Comparison of ENCODE assay signal across 20 cellular contexts in the genomic region with DNA sequence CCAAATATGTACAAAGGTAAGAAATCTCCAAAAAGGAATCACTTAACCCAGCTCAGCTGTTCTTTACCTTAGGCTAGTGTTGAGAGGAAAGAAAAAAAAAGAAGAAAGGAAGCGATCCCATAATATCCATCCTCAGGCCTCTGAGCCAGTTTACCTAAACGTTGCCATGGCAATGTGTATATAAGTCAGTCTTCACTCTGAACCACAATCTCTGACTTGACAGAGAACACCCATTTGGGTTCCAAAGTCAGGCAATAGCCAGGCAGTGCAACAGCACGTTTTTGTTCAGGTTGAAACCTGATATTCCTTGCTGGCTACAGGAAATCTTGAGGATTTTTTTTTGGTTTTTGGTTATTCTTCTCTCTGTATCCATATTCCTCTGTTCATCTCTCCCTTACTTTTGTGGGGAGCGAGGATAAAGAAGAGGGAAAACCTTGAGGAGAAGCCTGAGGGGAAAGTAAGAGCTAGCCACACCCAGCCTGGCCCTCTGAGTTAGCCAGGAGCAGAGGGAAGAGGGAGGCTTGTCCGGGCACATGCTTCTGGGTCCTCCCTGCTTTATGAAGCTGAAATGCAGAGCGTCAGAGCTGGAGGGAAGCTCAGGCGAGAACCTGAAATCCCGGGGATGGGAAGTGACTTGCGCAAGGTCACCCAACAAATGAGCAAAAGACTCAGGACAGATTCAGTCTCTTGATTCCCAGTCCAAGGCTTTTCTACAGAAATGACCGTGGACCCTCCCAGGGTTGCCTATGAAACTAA.
DNase-seq lines count a peak whose midpoint lies in the region; ATAC-seq and TF ChIP-seq lines count a peak whose summit lies in the region.
"Had no signal": no experiment of that assay in that cellular context is flagged by ENCODE, and none has a peak within 500 bp of the region (broad histone marks: within the 10 kb centered on the region; RNA-seq: fewer than 3 reads in every experiment).

No MANE protein-coding gene starts in this region.

- peak; percentile 71 for DNase-seq in MCF 10A (ENCODE audit: unreplicated experiment)
- DNase-seq in breast epithelium (ENCODE audit: low spot score in 2 of 2) = no peak
- peak; percentile 43 for DNase-seq in RPMI7951 (ENCODE audit: low read depth)
- peak; percentile 88 to 94 for DNase-seq in foreskin keratinocyte
- no peak for DNase-seq in MM.1S
- DNase-seq in GM03348 (ENCODE audit: low spot score) = no peak
- no peak for DNase-seq in chondrocyte (ENCODE audit: low spot score)
- DNase-seq: activated CD8-positive, alpha-beta T cell treated with anti-CD3 and anti-CD28 coated beads, Interleukin-2, amount 10 ng/mL, durations not matched to agents 7 days and 5 days; activated naive CD4-positive, alpha-beta T cell treated with anti-CD3 and anti-CD28 coated beads for 36 hours; activated T-cell treated with anti-CD3 and anti-CD28 coated beads, Interleukin-2, amount 50 U/mL, for 4 hours; amygdala; cerebellar nuclear complex; effector CD8-positive, alpha-beta T cell; GF-D8; KBM-7; mesendoderm; natural killer cell; NCI-H2081 treated with DMSO at 0.1 percent for 48 hours; T1000 had no signal

- peak overlapping the region; percentile 17 for H3K4me3 Mint-ChIP-seq in MCF 10A (ENCODE audit: unreplicated experiment)
- no peak overlapping the region for H3K4me3 Mint-ChIP-seq in chondrocyte (ENCODE audit: unreplicated experiment)
- H3K4me3 Mint-ChIP-seq: activated CD8-positive, alpha-beta T cell treated with anti-CD3 and anti-CD28 coated beads, Interleukin-2, amount 10 ng/mL, durations not matched to agents 7 days and 5 days; activated naive CD4-positive, alpha-beta T cell treated with anti-CD3 and anti-CD28 coated beads for 36 hours; activated T-cell treated with anti-CD3 and anti-CD28 coated beads, Interleukin-2, amount 50 U/mL, for 4 hours; natural killer cell had no signal

- H3K9ac ChIP-seq in MM.1S (ENCODE audit: low read length) = no peak overlapping the region
- H3K9ac ChIP-seq: parathyroid adenoma had no signal

- peak; percentile 83 for ATAC-seq in foreskin keratinocyte
- ATAC-seq: activated CD8-positive, alpha-beta T cell treated with anti-CD3 and anti-CD28 coated beads, Interleukin-2, amount 10 ng/mL, durations not matched to agents 7 days and 5 days; activated T-cell treated with anti-CD3 and anti-CD28 coated beads, Interleukin-2, amount 50 U/mL, for 4 hours; natural killer cell had no signal

- H3K27me3 ChIP-seq in breast epithelium (no peaks in the 10 kb centered on the region), foreskin keratinocyte (peaks cover 7% of the 10 kb centered on the region), MM.1S (replicated peaks; ENCODE audit: insufficient read depth, low read length) (no peaks in the 10 kb centered on the region)

- no peak overlapping the region for H2AFZ ChIP-seq in MM.1S (ENCODE audit: low read length)
- H2AFZ ChIP-seq: parathyroid adenoma had no signal

- H3K4me1 ChIP-seq in breast epithelium (no peaks in the 10 kb centered on the region), foreskin keratinocyte (peaks cover 12% of the 10 kb centered on the region), MM.1S (ENCODE audit: low read length) (no peaks in the 10 kb centered on the region)
- H3K4me1 ChIP-seq: parathyroid adenoma had no signal

- TF ChIP-seq POLR2A in breast epithelium (IDR thresholded peaks at IDR 0.05) = no peak

- POLR2A ChIA-PET in MCF 10A (lab: Yijun Ruan, JAX) = interaction anchor here (0.5 to 2.5 kb wide), 8 partner anchors 23 to 1415 kb away, joined by 3 to 10 read pairs (median 3); no protein-coding TSS in a partner anchor

- no peak overlapping the region for H3K4me2 ChIP-seq in MM.1S (ENCODE audit: low read depth, low read length)

- H3K9me3 Mint-ChIP-seq in MCF 10A (ENCODE audit: unreplicated experiment) = peaks cover 9% of the 10 kb centered on the region
- H3K9me3 Mint-ChIP-seq in chondrocyte (ENCODE audit: low read depth) = peaks cover 5% of the 10 kb centered on the region

- H3F3A ChIP-seq in MM.1S (ENCODE audit: insufficient read depth, low read length) = no peaks in the 10 kb centered on the region

- H3K4me1 Mint-ChIP-seq in MCF 10A (ENCODE audit: insufficient read depth, unreplicated experiment) (peaks cover 18% of the 10 kb centered on the region), chondrocyte (ENCODE audit: low read depth) (no peaks in the 10 kb centered on the region)
- H3K4me1 Mint-ChIP-seq: natural killer cell had no signal

- H3K27ac ChIP-seq in breast epithelium (no peak overlapping the region), foreskin keratinocyte (peak overlapping the region; percentile 32), MM.1S (ENCODE audit: low read length) (no peak overlapping the region)
- H3K27ac ChIP-seq: parathyroid adenoma had no signal

- CTCF ChIA-PET in MCF 10A (lab: Yijun Ruan, JAX) = interaction anchor here (0.7 to 0.8 kb wide), 2 partner anchors 50 to 288 kb away, joined by 3 to 6 read pairs; no protein-coding TSS in a partner anchor

- H3K9me3 ChIP-seq in breast epithelium = no peaks in the 10 kb centered on the region
- H3K9me3 ChIP-seq in MM.1S (replicated peaks; ENCODE audit: insufficient read depth, low read length) = no peaks in the 10 kb centered on the region

- no peak for TF ChIP-seq CTCF in MCF 10A (IDR thresholded peaks at IDR 0.05; ENCODE audit: unreplicated experiment)
- TF ChIP-seq CTCF in breast epithelium (IDR thresholded peaks at IDR 0.05) = no peak
- TF ChIP-seq CTCF in foreskin keratinocyte (conservative IDR thresholded peaks at IDR 0.05) = no peak
- TF ChIP-seq CTCF in MM.1S (IDR thresholded peaks at IDR 0.05; ENCODE audit: low read length) = no peak
- TF ChIP-seq CTCF in chondrocyte (IDR thresholded peaks at IDR 0.05) = no peak

- no peaks in the 10 kb centered on the region for H4K20me1 ChIP-seq in MM.1S (ENCODE audit: insufficient read depth, low read length)

- H3K36me3 ChIP-seq in breast epithelium = no peaks in the 10 kb centered on the region
- no peaks in the 10 kb centered on the region for H3K36me3 ChIP-seq in MM.1S (replicated peaks; ENCODE audit: insufficient read depth, low read length)

- no peaks in the 10 kb centered on the region for H3K9me2 ChIP-seq in MM.1S (replicated peaks; ENCODE audit: insufficient read depth, low read length)

- H3K36me3 Mint-ChIP-seq in MCF 10A (ENCODE audit: insufficient read depth, unreplicated experiment) = no peaks in the 10 kb centered on the region
- H3K36me3 Mint-ChIP-seq in chondrocyte (ENCODE audit: low read depth) = no peaks in the 10 kb centered on the region
- H3K36me3 Mint-ChIP-seq: natural killer cell had no signal

- H3K79me2 ChIP-seq in MM.1S (ENCODE audit: low read length) = no peaks in the 10 kb centered on the region
- H3K79me2 ChIP-seq: parathyroid adenoma had no signal

- intact Hi-C loops in MCF 10A (cut with micrococcal nuclease) = no loop called here
- intact Hi-C loops in breast epithelium (cut with DNase I; ENCODE audit: low total_unique reads) = no loop called here

- H3K27me3 Mint-ChIP-seq in MCF 10A (ENCODE audit: insufficient read depth, unreplicated experiment) = no peaks in the 10 kb centered on the region
- peaks cover 2% of the 10 kb centered on the region for H3K27me3 Mint-ChIP-seq in chondrocyte (ENCODE audit: low read depth)

- H3K27ac Mint-ChIP-seq in MCF 10A (ENCODE audit: low read depth, unreplicated experiment) = peak overlapping the region; percentile 64
- no peak overlapping the region for H3K27ac Mint-ChIP-seq in chondrocyte (ENCODE audit: unreplicated experiment)
- H3K27ac Mint-ChIP-seq: activated CD8-positive, alpha-beta T cell treated with anti-CD3 and anti-CD28 coated beads, Interleukin-2, amount 10 ng/mL, durations not matched to agents 7 days and 5 days; activated naive CD4-positive, alpha-beta T cell treated with anti-CD3 and anti-CD28 coated beads for 36 hours; natural killer cell had no signal

- H3K4me3 ChIP-seq in breast epithelium = no peak overlapping the region
- no peak overlapping the region for H3K4me3 ChIP-seq in MM.1S (ENCODE audit: low read length)

- BruUV-seq in MCF 10A (replicated peaks; lab: Mats Ljungman, UMichigan) = no TSS peak

Comparison
In these comparisons a context has a peak if more than half of its experiments do, and no peak if none do; other contexts are left out.
1. DNase-seq: peak in MCF 10A (single experiment), RPMI7951 (single experiment) and foreskin keratinocyte (2 of 2); none in breast epithelium (0 of 2), MM.1S (single experiment), GM03348 (single experiment) and chondrocyte (single experiment).